Comparison of ENCODE assay signal across 10 cellular contexts in the genomic region with DNA sequence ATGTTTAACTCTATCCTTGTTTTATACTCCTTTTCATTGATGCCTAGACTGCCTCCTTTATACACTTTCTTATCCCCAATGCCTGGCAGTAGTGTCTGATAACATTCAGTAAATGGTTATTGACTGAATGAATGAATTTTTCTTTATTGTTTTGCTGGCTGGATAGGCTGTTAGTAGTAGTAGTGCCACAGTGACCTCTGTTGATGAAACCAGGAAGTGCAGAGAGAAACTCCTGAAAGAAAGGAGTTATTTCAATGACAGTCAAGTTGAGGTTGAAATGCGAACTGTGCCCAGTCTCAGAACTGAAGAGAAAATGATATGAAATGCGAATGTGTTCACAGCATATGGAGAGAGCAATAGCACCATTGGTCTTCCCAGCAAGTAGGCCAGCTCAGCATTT. TPM values are rescaled to one million over a fixed set of nuclear protein-coding genes. Genes with fewer than 3 reads are reported as not detected.
DNase-seq lines count a peak whose midpoint lies in the region; ATAC-seq, FAIRE-seq and TF ChIP-seq lines count a peak whose summit lies in the region.
"Had no signal": no experiment of that assay in that cellular context is flagged by ENCODE, and none has a peak within 500 bp of the region (broad histone marks: within the 10 kb centered on the region; RNA-seq: fewer than 3 reads in every experiment).

No MANE protein-coding gene starts in this region.

- peak; percentile 56 for TF ChIP-seq RAD21 in HCT116 (IDR thresholded peaks at IDR 0.05; ENCODE audit: low read depth)

- intact Hi-C loops in CD14-positive monocyte (cut with micrococcal nuclease) (loop anchor here in 1 of 2 donors (5.0 kb wide), 1 partner anchor 120 kb away; a partner anchor contains a TSS), HCT116 (cut with micrococcal nuclease) (loop anchor here (1.0 kb wide), 1 partner anchor 119 kb away; a partner anchor contains a TSS), thyroid gland (cut with DNase I) (no loop called here)

- 90 to 98% methylated on average over 2 of the region's 2 CpGs for WGBS in thyroid gland, 2 donors

- H3K4me2 ChIP-seq in HCT116 (ENCODE audit: low read length) (no peak overlapping the region), astrocyte (ENCODE audit: low read length) (no peak overlapping the region)

- no peak overlapping the region for H3K4me3 ChIP-seq in HCT116 (replicated peaks in 1 of 2; ENCODE audit: low read depth in 1 of 2, low read length in 2 of 2)
- no peak overlapping the region for H3K4me3 ChIP-seq in astrocyte (ENCODE audit: insufficient read depth, low read depth, low read length)
- H3K4me3 ChIP-seq in thyroid gland (replicated peaks in 1 of 3) = no peak overlapping the region
- H3K4me3 ChIP-seq: SK-N-MC had no signal

- no peaks in the 10 kb centered on the region for H3K36me3 ChIP-seq in HCT116 (ENCODE audit: control insufficient read depth in 1 of 2, insufficient read depth in 2 of 2, low read length in 2 of 2)
- H3K36me3 ChIP-seq in astrocyte (ENCODE audit: insufficient read depth, low read length) = no peaks in the 10 kb centered on the region
- H3K36me3 ChIP-seq in thyroid gland = no peaks in the 10 kb centered on the region

- H3K9me3 Mint-ChIP-seq in CD14-positive monocyte (no peaks in the 10 kb centered on the region), astrocyte (ENCODE audit: unreplicated experiment) (no peaks in the 10 kb centered on the region)

- H3K4me1 Mint-ChIP-seq in CD14-positive monocyte = no peaks in the 10 kb centered on the region
- no peaks in the 10 kb centered on the region for H3K4me1 Mint-ChIP-seq in astrocyte (ENCODE audit: low read depth, unreplicated experiment)

- TF ChIP-seq CTCF in CD14-positive monocyte (IDR thresholded peaks at IDR 0.05) (peak; percentile 54), HCT116 (IDR thresholded peaks at IDR 0.05 in 2 of 3, conservative IDR thresholded peaks at IDR 0.05 in 1 of 3; ENCODE audit: borderline replicate concordance in 1 of 3, insufficient read depth in 1 of 3, low read depth in 2 of 3, low read length in 2 of 3) (peak; percentile 31 to 70 (median 63); a peak in 4 of 6 replicates), astrocyte (IDR thresholded peaks at IDR 0.05; ENCODE audit: insufficient read depth, low read depth, low read length) (peak; percentile 54), thyroid gland (IDR thresholded peaks at IDR 0.05) (no peak)

- RAD21 ChIA-PET in HCT116 (lab: Charles Lee; ENCODE audit: low non-redundant PET in 1 of 2, low total read pairs in 2 of 2, uncharacterized antibody in 2 of 2, unreplicated experiment in 2 of 2) = no interaction called here

- CTCF ChIA-PET in HCT116 (lab: Charles Lee) = interaction anchor here (0.9 to 2.6 kb wide), 2 partner anchors 119 to 141 kb away, joined by 5 to 11 read pairs; a partner anchor contains a TSS

- H3K79me2 ChIP-seq in HCT116 (ENCODE audit: insufficient read depth, low read length) = no peaks in the 10 kb centered on the region
- no peaks in the 10 kb centered on the region for H3K79me2 ChIP-seq in astrocyte (ENCODE audit: insufficient read depth, low read length)

- H3K36me3 Mint-ChIP-seq in CD14-positive monocyte (no peaks in the 10 kb centered on the region), astrocyte (ENCODE audit: low read depth, unreplicated experiment) (no peaks in the 10 kb centered on the region)

- H2AFZ ChIP-seq in HCT116 (ENCODE audit: low read depth, low read length, poor library complexity, severe bottlenecking) (no peak overlapping the region), astrocyte (ENCODE audit: low read depth, low read length) (no peak overlapping the region)

- BruUV-seq in HCT116 (replicated peaks; lab: Mats Ljungman, UMichigan) = no TSS peak

- FAIRE-seq in astrocyte (lab: Jason Lieb, UNC) = no peak

- no peaks in the 10 kb centered on the region for H4K20me1 ChIP-seq in HCT116 (ENCODE audit: insufficient read depth)
- H4K20me1 ChIP-seq in astrocyte (ENCODE audit: insufficient read depth, low read length) = no peaks in the 10 kb centered on the region

- no peaks in the 10 kb centered on the region for H3K9me3 ChIP-seq in HCT116 (ENCODE audit: control insufficient read depth in 1 of 2, insufficient read depth in 1 of 2, low read depth in 1 of 2, low read length in 2 of 2)
- H3K9me3 ChIP-seq in astrocyte (ENCODE audit: insufficient read depth, low read depth, low read length) = no peaks in the 10 kb centered on the region
- H3K9me3 ChIP-seq in thyroid gland = no peaks in the 10 kb centered on the region

- H3K9me2 ChIP-seq in HCT116 (ENCODE audit: insufficient read depth) = no peaks in the 10 kb centered on the region

- H3K27ac Mint-ChIP-seq in CD14-positive monocyte (no peak overlapping the region), astrocyte (ENCODE audit: unreplicated experiment) (no peak overlapping the region)

- DNase-seq in CD14-positive monocyte (ENCODE audit: low spot score) (no peak), HCT116 (ENCODE audit: low read depth, low spot score) (no peak), astrocyte (ENCODE audit: low read depth) (no peak), lung microvascular endothelial cell (ENCODE audit: low read depth in 2 of 2) (peak; percentile 32 to 39), thyroid gland (no peak), cerebellar nuclear complex (lab: John Stamatoyannopoulos, UW) (no peak), NCI-H2227 (lab: John Stamatoyannopoulos, UW; ENCODE audit: unreplicated experiment) (no peak)
- DNase-seq: occipital lobe had no signal

- ATAC-seq in HCT116 = 0 out of 2 replicates have a peak, but pooled peaks have one; percentile 20
- ATAC-seq in HG02678 (IDR thresholded peaks at IDR 0.05; ENCODE audit: unreplicated experiment) = no peak

- POLR2A ChIA-PET in HCT116 (lab: Charles Lee) = no interaction called here

- H3K27ac ChIP-seq in HCT116 (ENCODE audit: low read depth, low read length) (no peak overlapping the region), astrocyte (ENCODE audit: low read depth, low read length) (no peak overlapping the region), thyroid gland (no peak overlapping the region)
- H3K27ac ChIP-seq: SK-N-MC had no signal

- H3K27me3 ChIP-seq in HCT116 (ENCODE audit: insufficient read depth, low read length) (no peaks in the 10 kb centered on the region), astrocyte (ENCODE audit: insufficient read depth, low read length) (peaks cover 2% of the 10 kb centered on the region), thyroid gland (no peaks in the 10 kb centered on the region)

- H3K4me1 ChIP-seq in HCT116 (ENCODE audit: control insufficient read depth in 1 of 2, insufficient read depth in 2 of 2, low read length in 2 of 2) (no peaks in the 10 kb centered on the region), astrocyte (ENCODE audit: insufficient read depth, low read length) (no peaks in the 10 kb centered on the region), thyroid gland (no peaks in the 10 kb centered on the region)

- peaks cover 0 to 12% (median 9%) of the 10 kb centered on the region in 3 donors for H3K27me3 Mint-ChIP-seq in CD14-positive monocyte (ENCODE audit: low read depth in 3 of 3)
- no peaks in the 10 kb centered on the region for H3K27me3 Mint-ChIP-seq in astrocyte (ENCODE audit: low read depth, unreplicated experiment)

- H3K4me3 Mint-ChIP-seq in CD14-positive monocyte = no peak overlapping the region
- H3K4me3 Mint-ChIP-seq in astrocyte (ENCODE audit: unreplicated experiment) = no peak overlapping the region

- TF ChIP-seq POLR2A in HCT116 (IDR thresholded peaks at IDR 0.05; ENCODE audit: borderline replicate concordance, extremely low read depth, insufficient read depth, insufficient read length) (no peak), thyroid gland (IDR thresholded peaks at IDR 0.05) (no peak)

- H3K9ac ChIP-seq in HCT116 (ENCODE audit: low read length) = no peak overlapping the region
- no peak overlapping the region for H3K9ac ChIP-seq in astrocyte (ENCODE audit: low read length)

TF ChIP-seq in HCT116, 20 proteins besides CTCF, POLR2A, EP300 and RAD21 (continues in another document):
- no peak for TF ChIP-seq SRF (IDR thresholded peaks at IDR 0.05; ENCODE audit: low read depth)
- TF ChIP-seq, protein P1, sequence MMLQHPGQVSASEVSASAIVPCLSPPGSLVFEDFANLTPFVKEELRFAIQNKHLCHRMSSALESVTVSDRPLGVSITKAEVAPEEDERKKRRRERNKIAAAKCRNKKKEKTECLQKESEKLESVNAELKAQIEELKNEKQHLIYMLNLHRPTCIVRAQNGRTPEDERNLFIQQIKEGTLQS (IDR thresholded peaks at IDR 0.05) = no peak
- no peak for TF ChIP-seq SP1 (IDR thresholded peaks at IDR 0.05; ENCODE audit: low read depth)
- TF ChIP-seq POLR2AphosphoS5 (IDR thresholded peaks at IDR 0.05; ENCODE audit: low read depth, low read length) = no peak
- TF ChIP-seq CEBPB (IDR thresholded peaks at IDR 0.05; ENCODE audit: low read depth) = no peak
- no peak for TF ChIP-seq EZH2phosphoT487 (IDR thresholded peaks at IDR 0.05; ENCODE audit: borderline replicate concordance)
- TF ChIP-seq CBX3 (IDR thresholded peaks at IDR 0.05; ENCODE audit: low read depth) = no peak
- no peak for TF ChIP-seq SIN3A (IDR thresholded peaks at IDR 0.05; ENCODE audit: low read depth)
- no peak for TF ChIP-seq TCF7L2 (IDR thresholded peaks at IDR 0.05; ENCODE audit: borderline replicate concordance, extremely low read depth, insufficient read depth, insufficient read length)
- no peak for TF ChIP-seq ZFX (IDR thresholded peaks at IDR 0.05)
- no peak for TF ChIP-seq YY1 (IDR thresholded peaks at IDR 0.05; ENCODE audit: extremely low read depth, insufficient replicate concordance, low read depth, low read length)
- no peak for TF ChIP-seq EGR1 (IDR thresholded peaks at IDR 0.05; ENCODE audit: low read depth)
- no peak for TF ChIP-seq JUND (IDR thresholded peaks at IDR 0.05)
- no peak for TF ChIP-seq ZNF274 (IDR thresholded peaks at IDR 0.05; ENCODE audit: low read depth, low read length)

RNA-seq across cellular contexts. Expression of a gene that starts 26.8 kb away (rescaled TPM):
- polyA plus RNA-seq in CD14-positive monocyte = not detected
- total RNA-seq in HCT116 (2021; ENCODE audit: unreplicated experiment) (1.4 TPM), astrocyte (0.32 TPM in 1 of 2 replicates, not detected in the other), lung microvascular endothelial cell (under 0.01 TPM in 1 of 2 replicates, not detected in the other), thyroid gland (1 to 10 TPM in 2 of 4 donors, under 1 TPM in 2; 0.33 to 4.0 (median 0.87) TPM)
- polyA plus RNA-seq in HCT116 (2012) = 0.40 and 0.48 TPM in 2 replicates

Comparison
In these comparisons a context has a peak if more than half of its experiments do, and no peak if none do; other contexts are left out.
1. DNase-seq: peak in lung microvascular endothelial cell (2 of 2); none in CD14-positive monocyte (single experiment), HCT116 (single experiment), astrocyte (single experiment), thyroid gland (0 of 2), cerebellar nuclear complex (0 of 2) and NCI-H2227 (single experiment).
2. CTCF ChIP-seq: peak in CD14-positive monocyte (single experiment), HCT116 (3 of 3) and astrocyte (single experiment); none in thyroid gland (0 of 6).